Comparison of ENCODE assay signal across 12 cellular contexts in genomic region chr17:29732613-29733012, GRCh38.
DNase-seq lines count a peak whose midpoint lies in the region; ATAC-seq and TF ChIP-seq lines count a peak whose summit lies in the region.
"Had no signal": no experiment of that assay in that cellular context is flagged by ENCODE, and none has a peak within 500 bp of the region (broad histone marks: within the 10 kb centered on the region; RNA-seq: fewer than 3 reads in every experiment).

No MANE protein-coding gene starts in this region.

- H3K4me1 ChIP-seq in heart right ventricle = peaks cover 0 to 47% (median 31%) of the 10 kb centered on the region in 9 donors

- no peak for TF ChIP-seq CTCF in heart right ventricle (IDR thresholded peaks at IDR 0.05)

- intact Hi-C loops in heart right ventricle (cut with DNase I) = no loop called here

- peak; percentile 14 for DNase-seq in HCEC 1CT
- DNase-seq in SW 1271 (lab: John Stamatoyannopoulos, UW) = peak; percentile 29 to 64
- no peak for DNase-seq in heart right ventricle
- DNase-seq in renal cortical epithelial cell (ENCODE audit: low read depth) = peak; percentile 96
- DNase-seq in A172 (ENCODE audit: low spot score) = no peak
- DNase-seq: activated gamma-delta T cell; effector CD4-positive, alpha-beta T cell; NCI-H1092 treated with DMSO at 0.1 percent for 48 hours; upper lobe of right lung had no signal

- peak overlapping the region in 1 of 10 donors; percentile 10 for H3K4me3 ChIP-seq in heart right ventricle
- H3K4me3 ChIP-seq: upper lobe of right lung had no signal

- H3K9me3 ChIP-seq in heart right ventricle = peaks cover 0 to 8% (median 0%) of the 10 kb centered on the region in 11 donors
- H3K9me3 ChIP-seq: upper lobe of right lung had no signal

- peaks cover 0 to 13% (median 0%) of the 10 kb centered on the region in 9 donors for H3K36me3 ChIP-seq in heart right ventricle

- peak overlapping the region; percentile 34 to 83 (median 70) for H3K27ac ChIP-seq in heart right ventricle
- H3K27ac ChIP-seq: upper lobe of right lung had no signal

- H3K27me3 ChIP-seq in heart right ventricle = no peaks in the 10 kb centered on the region
- H3K27me3 ChIP-seq: upper lobe of right lung had no signal

- ATAC-seq in heart right ventricle (peak; percentile 77 to 96 (median 94)), GM19328 (IDR thresholded peaks at IDR 0.05; ENCODE audit: unreplicated experiment) (no peak), GM21381 (IDR thresholded peaks at IDR 0.05; ENCODE audit: unreplicated experiment) (no peak), GM19467 (IDR thresholded peaks at IDR 0.05; ENCODE audit: unreplicated experiment) (no peak)
- ATAC-seq: upper lobe of right lung had no signal

- WGBS in heart right ventricle, 2 donors = 37 to 51% methylated on average over 5 of the region's 5 CpGs

Comparison
In these comparisons a context has a peak if more than half of its experiments do, and no peak if none do; other contexts are left out.
1. DNase-seq: peak in HCEC 1CT (single experiment), SW 1271 (2 of 2) and renal cortical epithelial cell (single experiment); none in heart right ventricle (0 of 2) and A172 (single experiment).
2. ATAC-seq: peak in heart right ventricle (8 of 8); none in GM19328 (single experiment), GM21381 (single experiment) and GM19467 (single experiment).